ENCODE assay signal across 8 cellular contexts in genomic region chr6:152863618-152864326, GRCh38.
A peak's percentile ranks its signal among the peaks of the same experiment; 100 is the strongest.
DNase-seq lines count a peak whose midpoint lies in the region; ATAC-seq, FAIRE-seq and TF ChIP-seq lines count a peak whose summit lies in the region.

No MANE protein-coding gene starts in this region.

- ATAC-seq in GM19328 (IDR thresholded peaks at IDR 0.05; ENCODE audit: unreplicated experiment) (peak; percentile 82), HG03432 (IDR thresholded peaks at IDR 0.05; ENCODE audit: unreplicated experiment) (peak; percentile 90), mucosa of descending colon (peak; percentile 60)
- peak; percentile 76 for ATAC-seq in activated CD8-positive, alpha-beta T cell treated with anti-CD3 and anti-CD28 coated beads, Interleukin-2, amount 10 ng/mL, durations not matched to agents 7 days and 5 days
- ATAC-seq in stimulated activated effector memory CD8-positive, alpha-beta T cell treated with anti-CD3 and anti-CD28 coated beads, Interleukin-12 subunit alpha, Interleukin-12 subunit beta, amount 100 ng/mL, for 72 hours, result peak; percentile 82

- no peak overlapping the region for H3K14ac ChIP-seq in H1 (ENCODE audit: insufficient read length)

- H4K8ac ChIP-seq in H1 (ENCODE audit: extremely low read depth, insufficient read depth, low read length), result no peak overlapping the region

- no peaks in the 10 kb centered on the region for H3K36me3 ChIP-seq in CD4-positive, alpha-beta memory T cell (ENCODE audit: insufficient read depth, low read length)
- H3K36me3 ChIP-seq in H1 (ENCODE audit: control insufficient read depth in 2 of 4, insufficient read depth in 4 of 4, low read length in 3 of 4) (no peaks in the 10 kb centered on the region), mucosa of descending colon (ENCODE audit: low read depth) (no peaks in the 10 kb centered on the region)

- H3K23ac ChIP-seq in H1 (ENCODE audit: insufficient read length), result no peak overlapping the region

- no peaks in the 10 kb centered on the region for H3K79me2 ChIP-seq in H1 (ENCODE audit: control insufficient read depth in 1 of 2, insufficient read depth in 2 of 2, low read length in 2 of 2)

- H3K4me1 Mint-ChIP-seq in CD4-positive, alpha-beta memory T cell, result peaks cover 0 to 3% (median 1%) of the 10 kb centered on the region in 4 donors
- no peaks in the 10 kb centered on the region for H3K4me1 Mint-ChIP-seq in activated CD8-positive, alpha-beta T cell treated with anti-CD3 and anti-CD28 coated beads, Interleukin-2, amount 10 ng/mL, durations not matched to agents 7 days and 5 days (ENCODE audit: low read depth)
- H3K4me1 Mint-ChIP-seq in stimulated activated effector memory CD8-positive, alpha-beta T cell treated with anti-CD3 and anti-CD28 coated beads, Interleukin-12 subunit alpha, Interleukin-12 subunit beta, amount 100 ng/mL, for 72 hours, result peaks cover 7% of the 10 kb centered on the region

- H2BK15ac ChIP-seq in H1 (ENCODE audit: low read length), result no peak overlapping the region

- H3K9me3 Mint-ChIP-seq in CD4-positive, alpha-beta memory T cell, result no peaks in the 10 kb centered on the region
- H3K9me3 Mint-ChIP-seq in activated CD8-positive, alpha-beta T cell treated with anti-CD3 and anti-CD28 coated beads, Interleukin-2, amount 10 ng/mL, durations not matched to agents 7 days and 5 days (ENCODE audit: insufficient read depth), result no peaks in the 10 kb centered on the region
- no peaks in the 10 kb centered on the region for H3K9me3 Mint-ChIP-seq in stimulated activated effector memory CD8-positive, alpha-beta T cell treated with anti-CD3 and anti-CD28 coated beads, Interleukin-12 subunit alpha, Interleukin-12 subunit beta, amount 100 ng/mL, for 72 hours

- H2BK12ac ChIP-seq in H1 (ENCODE audit: low read depth, low read length), result no peak overlapping the region

- no peaks in the 10 kb centered on the region for H3K27me3 ChIP-seq in CD4-positive, alpha-beta memory T cell (ENCODE audit: insufficient read depth, low read length)
- H3K27me3 ChIP-seq in H1 (replicated peaks in 1 of 4; ENCODE audit: control insufficient read depth in 3 of 4, extremely low read depth in 1 of 4, insufficient read depth in 3 of 4, low read length in 3 of 4), result no peaks in the 10 kb centered on the region

- no peaks in the 10 kb centered on the region for H3K23me2 ChIP-seq in H1 (ENCODE audit: low read depth, low read length)

- no peak overlapping the region for H2AK5ac ChIP-seq in H1 (ENCODE audit: low read depth, low read length)

- H3K56ac ChIP-seq in H1 (replicated peaks; ENCODE audit: insufficient read length, low read depth, low read length), result no peak overlapping the region

- POLR2A ChIA-PET in CD4-positive, alpha-beta memory T cell (lab: Charles Lee; ENCODE audit: partially characterized antibody), result no interaction called here
- POLR2A ChIA-PET in activated CD8-positive, alpha-beta T cell treated with anti-CD3 and anti-CD28 coated beads, Interleukin-2, amount 10 ng/mL, durations not matched to agents 7 days and 5 days (lab: Charles Lee), result no interaction called here
- POLR2A ChIA-PET in H1 (lab: Charles Lee; ENCODE audit: partially characterized antibody), result no interaction called here

- H2BK5ac ChIP-seq in H1 (ENCODE audit: low read depth, low read length), result no peak overlapping the region

- no peak overlapping the region for H3K4me3 ChIP-seq in CD4-positive, alpha-beta memory T cell (ENCODE audit: low read length in 2 of 2)
- no peak overlapping the region for H3K4me3 ChIP-seq in H1 (ENCODE audit: extremely low read depth in 1 of 4, insufficient read depth in 2 of 4, low read depth in 3 of 4, low read length in 4 of 4)
- no peak overlapping the region for H3K4me3 ChIP-seq in mucosa of descending colon

- no peak overlapping the region for H2AFZ ChIP-seq in H1 (ENCODE audit: low read length)

- intact Hi-C loops in CD4-positive, alpha-beta memory T cell (cut with micrococcal nuclease), result loop anchor here (1.0 kb wide), 2 partner anchors 85 to 161 kb away; no protein-coding TSS in a partner anchor
- intact Hi-C loops in mucosa of descending colon (cut with DNase I, micrococcal nuclease), result loop anchor here (5.0 to 10.0 kb wide), 3 partner anchors 81 to 161 kb away; no protein-coding TSS in a partner anchor

- peak; percentile 82 for FAIRE-seq in H1 (lab: Jason Lieb, UNC)

- H3K4me2 ChIP-seq in H1 (ENCODE audit: insufficient read depth in 1 of 2, low read depth in 2 of 2, low read length in 2 of 2), result no peak overlapping the region

- no peak overlapping the region for H4K91ac ChIP-seq in H1 (replicated peaks; ENCODE audit: insufficient read length, low read length)

- H3K27ac Mint-ChIP-seq in CD4-positive, alpha-beta memory T cell, result no peak overlapping the region
- no peak overlapping the region for H3K27ac Mint-ChIP-seq in activated CD8-positive, alpha-beta T cell treated with anti-CD3 and anti-CD28 coated beads, Interleukin-2, amount 10 ng/mL, durations not matched to agents 7 days and 5 days
- no peak overlapping the region for H3K27ac Mint-ChIP-seq in stimulated activated effector memory CD8-positive, alpha-beta T cell treated with anti-CD3 and anti-CD28 coated beads, Interleukin-12 subunit alpha, Interleukin-12 subunit beta, amount 100 ng/mL, for 72 hours

- H3K4me3 Mint-ChIP-seq in CD4-positive, alpha-beta memory T cell, result no peak overlapping the region
- H3K4me3 Mint-ChIP-seq in activated CD8-positive, alpha-beta T cell treated with anti-CD3 and anti-CD28 coated beads, Interleukin-2, amount 10 ng/mL, durations not matched to agents 7 days and 5 days, result no peak overlapping the region
- no peak overlapping the region for H3K4me3 Mint-ChIP-seq in stimulated activated effector memory CD8-positive, alpha-beta T cell treated with anti-CD3 and anti-CD28 coated beads, Interleukin-12 subunit alpha, Interleukin-12 subunit beta, amount 100 ng/mL, for 72 hours

- TF ChIP-seq RAD21 in H1 (IDR thresholded peaks at IDR 0.05 in 1 of 2, conservative IDR thresholded peaks at IDR 0.05 in 1 of 2; ENCODE audit: low read depth in 2 of 2, low read length in 2 of 2), result peak; percentile 92 to 93

- no peak overlapping the region for H3K27ac ChIP-seq in CD4-positive, alpha-beta memory T cell (ENCODE audit: low read depth, low read length)
- H3K27ac ChIP-seq in H1 (ENCODE audit: low read depth, low read length), result no peak overlapping the region

- H2BK120ac ChIP-seq in H1 (replicated peaks; ENCODE audit: low read depth, low read length), result no peak overlapping the region

- no peaks in the 10 kb centered on the region for H4K20me1 ChIP-seq in H1 (replicated peaks in 1 of 2; ENCODE audit: control insufficient read depth in 1 of 2, insufficient read depth in 2 of 2, low read length in 2 of 2)

- H3K9ac ChIP-seq in H1 (replicated peaks in 1 of 4; ENCODE audit: extremely low read depth in 1 of 4, low read depth in 3 of 4, low read length in 3 of 4), result no peak overlapping the region

- DNase-seq in CD4-positive, alpha-beta memory T cell, result peak; percentile 48 to 64 (median 57)
- DNase-seq in NCI-H69 (lab: John Stamatoyannopoulos, UW) (peak; percentile 84), H1 (ENCODE audit: low read depth in 1 of 2, low spot score in 2 of 2) (peak in 1 of 2 experiments; percentile 65), mucosa of descending colon (peak in 1 of 3 donors; percentile 86)
- DNase-seq in activated CD8-positive, alpha-beta T cell treated with anti-CD3 and anti-CD28 coated beads, Interleukin-2, amount 10 ng/mL, durations not matched to agents 7 days and 5 days, result peak; percentile 74
- peak; percentile 46 to 69 for DNase-seq in stimulated activated effector memory CD8-positive, alpha-beta T cell treated with anti-CD3 and anti-CD28 coated beads, Interleukin-12 subunit alpha, Interleukin-12 subunit beta, amount 100 ng/mL, for 72 hours (ENCODE audit: low spot score in 2 of 2)

- no peaks in the 10 kb centered on the region for H3K4me1 ChIP-seq in CD4-positive, alpha-beta memory T cell (ENCODE audit: insufficient read depth, low read length)
- H3K4me1 ChIP-seq in H1 (replicated peaks in 1 of 4; ENCODE audit: control insufficient read depth in 3 of 4, insufficient read depth in 4 of 4, low read length in 3 of 4) (no peaks in the 10 kb centered on the region), mucosa of descending colon (ENCODE audit: low read depth) (no peaks in the 10 kb centered on the region)

- TF ChIP-seq CTCF in H1 (IDR thresholded peaks at IDR 0.05; ENCODE audit: control extremely low read depth in 1 of 3, insufficient read depth in 1 of 3, low read depth in 1 of 3, low read length in 3 of 3) (peak in 2 of 3 experiments; percentile 67 to 72; a peak in 3 of 4 replicates), mucosa of descending colon (IDR thresholded peaks at IDR 0.05) (peak; percentile 40)

- CTCF ChIA-PET in CD4-positive, alpha-beta memory T cell (lab: Charles Lee; ENCODE audit: partially characterized antibody), result interaction anchor here (1.0 to 4.1 kb wide), 7 partner anchors 13 to 167 kb away, joined by 3 to 43 read pairs (median 6); no protein-coding TSS in a partner anchor
- CTCF ChIA-PET in activated CD8-positive, alpha-beta T cell treated with anti-CD3 and anti-CD28 coated beads, Interleukin-2, amount 10 ng/mL, durations not matched to agents 7 days and 5 days (lab: Charles Lee), result interaction anchor here (0.7 to 1.1 kb wide), 4 partner anchors 42 to 110 kb away, joined by 3 read pairs; no protein-coding TSS in a partner anchor
- CTCF ChIA-PET in H1 (lab: Charles Lee; ENCODE audit: partially characterized antibody), result interaction anchor here (0.7 to 5.7 kb wide), 29 partner anchors 10 to 588 kb away, joined by 3 to 71 read pairs (median 3); partner anchors contain the start of gene VIP

- H4K5ac ChIP-seq in H1 (ENCODE audit: insufficient read length, low read depth, low read length), result no peak overlapping the region

- no peak overlapping the region for H3K4ac ChIP-seq in H1 (replicated peaks; ENCODE audit: insufficient read length, low read depth, low read length)

- H3K18ac ChIP-seq in H1 (ENCODE audit: extremely low read depth, low read length), result no peak overlapping the region

- H2BK20ac ChIP-seq in H1 (ENCODE audit: low read length), result no peak overlapping the region

- no peaks in the 10 kb centered on the region for H3K79me1 ChIP-seq in H1 (ENCODE audit: low read depth, low read length)

- 71% methylated on average over 10 of the region's 10 CpGs; no CpG with 5 or more reads in 1 of the 2 experiments for WGBS in H1 (ENCODE audit: extremely low coverage in 1 of 2, insufficient coverage in 1 of 2, insufficient read length in 1 of 2, insufficient replicate concordance in 2 of 2, low coverage in 1 of 2, low lambda C conversion rate in 2 of 2, missing lambda C conversion rate in 1 of 2), 2 experiments

- H3K9me3 ChIP-seq in CD4-positive, alpha-beta memory T cell (ENCODE audit: control insufficient read depth in 1 of 2, low read length in 2 of 2), result no peaks in the 10 kb centered on the region
- H3K9me3 ChIP-seq in H1 (ENCODE audit: insufficient read depth in 2 of 2, low read depth in 1 of 2, low read length in 1 of 2) (no peaks in the 10 kb centered on the region), mucosa of descending colon (no peaks in the 10 kb centered on the region)

- TF ChIP-seq EP300 in H1 (IDR thresholded peaks at IDR 0.05; ENCODE audit: borderline replicate concordance in 1 of 2, low read depth in 2 of 2, low read length in 2 of 2), result no peak

- H3K27me3 Mint-ChIP-seq in CD4-positive, alpha-beta memory T cell, result peaks cover 2 to 11% of the 10 kb centered on the region in 2 donors
- H3K27me3 Mint-ChIP-seq in activated CD8-positive, alpha-beta T cell treated with anti-CD3 and anti-CD28 coated beads, Interleukin-2, amount 10 ng/mL, durations not matched to agents 7 days and 5 days (ENCODE audit: low read depth), result peaks cover 13% of the 10 kb centered on the region

- no peak for TF ChIP-seq POLR2A in H1 (IDR thresholded peaks at IDR 0.05; ENCODE audit: control extremely low read depth in 1 of 2, low read depth in 2 of 2, low read length in 2 of 2)

- H3K36me3 Mint-ChIP-seq in CD4-positive, alpha-beta memory T cell, result no peaks in the 10 kb centered on the region
- no peaks in the 10 kb centered on the region for H3K36me3 Mint-ChIP-seq in activated CD8-positive, alpha-beta T cell treated with anti-CD3 and anti-CD28 coated beads, Interleukin-2, amount 10 ng/mL, durations not matched to agents 7 days and 5 days (ENCODE audit: low read depth)
- no peaks in the 10 kb centered on the region for H3K36me3 Mint-ChIP-seq in stimulated activated effector memory CD8-positive, alpha-beta T cell treated with anti-CD3 and anti-CD28 coated beads, Interleukin-12 subunit alpha, Interleukin-12 subunit beta, amount 100 ng/mL, for 72 hours
